Comparison of ENCODE assay signal across 31 cellular contexts in genomic region chr3:43528498-43529099, GRCh38.
"Had no signal": no experiment of that assay in that cellular context is flagged by ENCODE, and none has a peak within 500 bp of the region (broad histone marks: within the 10 kb centered on the region; RNA-seq: fewer than 3 reads in every experiment).

No MANE protein-coding gene starts in this region.

- H3K9me3 ChIP-seq: ovary, psoas muscle, right lobe of liver, sigmoid colon, suprapubic skin, testis, transverse colon, upper lobe of right lung, uterus had no signal

- DNase-seq: natural killer cell; occipital lobe; ovary; posterior cingulate gyrus; psoas muscle; right cardiac atrium; right lobe of liver; sigmoid colon; small intestine; spleen; stimulated activated CD4-positive, alpha-beta T cell treated with anti-CD3 and anti-CD28 coated beads, Interleukin-12 subunit alpha, Interleukin-12 subunit beta, amount 100 ng/mL, for 4 hours; stimulated activated CD4-positive, alpha-beta T cell treated with anti-CD3 and anti-CD28 coated beads, Interleukin-1b, Interleukin-23, amount 100 ng/mL, for 48 hours; stimulated activated CD4-positive, alpha-beta T cell treated with anti-CD3 and anti-CD28 coated beads, Interleukin-4, amount 100 ng/mL, for 1 hour; stimulated activated CD4-positive, alpha-beta T cell treated with anti-CD3 and anti-CD28 coated beads, Interleukin-4, amount 100 ng/mL, for 4 hours; stimulated activated CD8-positive, alpha-beta memory T cell treated with anti-CD3 and anti-CD28 coated beads, Interleukin-4, amount 100 ng/mL, for 48 hours; stimulated activated naive CD4-positive, alpha-beta T cell; stimulated activated naive CD8-positive, alpha-beta T cell treated with anti-CD3 and anti-CD28 coated beads, Interleukin-15, amount 100 ng/mL, for 72 hours; stimulated activated naive CD8-positive, alpha-beta T cell treated with anti-CD3 and anti-CD28 coated beads, Interleukin-15, Interleukin-2, amounts not matched to agents 100 U/mL and 50 U/mL, for 24 hours; substantia nigra; testis; tibial artery; transverse colon; upper lobe of right lung; uterus had no signal

- H3K27ac Mint-ChIP-seq: natural killer cell; nephron; neural progenitor cell; progenitor cell of endocrine pancreas; stimulated activated memory B cell treated with anti-CD40 and anti-IgM and Interleukin-4, amounts not matched to agents 10 μg/mL and 1 μg/mL and 100 μg/mL, for 72 hours; stimulated activated naive CD8-positive, alpha-beta T cell treated with anti-CD3 and anti-CD28 coated beads, Interleukin-15, amount 100 ng/mL, for 72 hours; type B pancreatic cell had no signal

- ATAC-seq: natural killer cell; psoas muscle; right cardiac atrium; right lobe of liver; stimulated activated memory B cell treated with anti-CD40 and anti-IgM and Interleukin-4, amounts not matched to agents 10 μg/mL and 1 μg/mL and 100 μg/mL, for 72 hours; stimulated activated naive CD8-positive, alpha-beta T cell treated with anti-CD3 and anti-CD28 coated beads, Interleukin-15, amount 100 ng/mL, for 72 hours; stimulated activated naive CD8-positive, alpha-beta T cell treated with anti-CD3 and anti-CD28 coated beads, Interleukin-15, Interleukin-2, amounts not matched to agents 100 U/mL and 50 U/mL, for 24 hours; upper lobe of right lung had no signal

- H3K4me1 ChIP-seq: neural progenitor cell, parathyroid adenoma, psoas muscle, right lobe of liver, sigmoid colon, spleen, suprapubic skin, testis, tibial artery, transverse colon, upper lobe of right lung, uterus had no signal

- FAIRE-seq: small intestine had no signal

- H3K27me3 Mint-ChIP-seq: progenitor cell of endocrine pancreas; stimulated activated memory B cell treated with anti-CD40 and anti-IgM and Interleukin-4, amounts not matched to agents 10 μg/mL and 1 μg/mL and 100 μg/mL, for 72 hours; stimulated activated naive CD8-positive, alpha-beta T cell treated with anti-CD3 and anti-CD28 coated beads, Interleukin-15, amount 100 ng/mL, for 72 hours; type B pancreatic cell had no signal

- H3K36me3 ChIP-seq: neural progenitor cell, ovary, right lobe of liver, sigmoid colon, upper lobe of right lung, uterus had no signal

- H3K27ac ChIP-seq: neural progenitor cell, ovary, parathyroid adenoma, psoas muscle, right lobe of liver, sigmoid colon, spleen, suprapubic skin, testis, tibial artery, transverse colon, upper lobe of right lung, uterus had no signal

- H3K9me3 Mint-ChIP-seq: neural progenitor cell had no signal

- H3K4me1 Mint-ChIP-seq: natural killer cell; nephron; neural progenitor cell; stimulated activated memory B cell treated with anti-CD40 and anti-IgM and Interleukin-4, amounts not matched to agents 10 μg/mL and 1 μg/mL and 100 μg/mL, for 72 hours; stimulated activated naive CD8-positive, alpha-beta T cell treated with anti-CD3 and anti-CD28 coated beads, Interleukin-15, amount 100 ng/mL, for 72 hours had no signal

- H3K4me3 ChIP-seq: neural progenitor cell, ovary, psoas muscle, right lobe of liver, sigmoid colon, spleen, suprapubic skin, testis, tibial artery, transverse colon, upper lobe of right lung, uterus had no signal

- H3K4me3 Mint-ChIP-seq: natural killer cell; nephron; neural progenitor cell; stimulated activated memory B cell treated with anti-CD40 and anti-IgM and Interleukin-4, amounts not matched to agents 10 μg/mL and 1 μg/mL and 100 μg/mL, for 72 hours; stimulated activated naive CD8-positive, alpha-beta T cell treated with anti-CD3 and anti-CD28 coated beads, Interleukin-15, amount 100 ng/mL, for 72 hours; type B pancreatic cell had no signal
